ENCODE assay signal across 9 cellular contexts in the genomic region with DNA sequence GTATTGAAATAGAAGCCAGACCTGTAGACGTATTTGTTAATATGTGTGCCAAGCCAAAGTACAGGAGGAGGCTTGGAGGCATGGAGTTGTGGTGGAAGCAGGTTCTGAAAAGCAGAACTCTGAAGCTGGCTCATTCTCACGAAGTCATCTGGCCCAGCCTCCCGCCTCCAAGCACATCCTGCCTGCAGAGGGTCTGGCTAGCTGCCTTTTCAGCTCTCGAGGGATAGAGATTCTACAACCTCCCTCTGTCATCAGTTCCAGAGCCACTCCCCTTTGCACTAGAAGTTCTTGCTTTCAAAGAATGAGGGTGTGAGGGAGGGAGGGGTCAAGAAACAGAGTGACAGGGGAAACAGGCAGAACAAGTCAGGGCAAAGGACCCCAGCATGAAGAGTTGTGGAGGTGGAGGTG.
A peak's percentile ranks its signal among the peaks of the same experiment; 100 is the strongest.
DNase-seq lines count a peak whose midpoint lies in the region; ATAC-seq, FAIRE-seq and TF ChIP-seq lines count a peak whose summit lies in the region.
"Had no signal": no experiment of that assay in that cellular context is flagged by ENCODE, and none has a peak within 500 bp of the region (broad histone marks: within the 10 kb centered on the region; RNA-seq: fewer than 3 reads in every experiment).

No MANE protein-coding gene starts in this region.

- H3K36me3 Mint-ChIP-seq in astrocyte (ENCODE audit: low read depth, unreplicated experiment) = no peaks in the 10 kb centered on the region
- peaks cover 0 to 4% of the 10 kb centered on the region in 2 donors for H3K36me3 Mint-ChIP-seq in CD4-positive, alpha-beta memory T cell

- POLR2A ChIA-PET in CD4-positive, alpha-beta memory T cell (lab: Charles Lee; ENCODE audit: partially characterized antibody) = no interaction called here

- ATAC-seq in HG02852 (IDR thresholded peaks at IDR 0.05; ENCODE audit: unreplicated experiment) (peak; percentile 65), left lung (peak; percentile 84), aorta (ENCODE audit: low FRiP score) (peak; percentile 74), GM21526 (IDR thresholded peaks at IDR 0.05; ENCODE audit: low FRiP score, unreplicated experiment) (no peak)

- H3K9me3 Mint-ChIP-seq in astrocyte (ENCODE audit: unreplicated experiment) = no peaks in the 10 kb centered on the region
- H3K9me3 Mint-ChIP-seq in CD4-positive, alpha-beta memory T cell = no peaks in the 10 kb centered on the region
- H3K9me3 Mint-ChIP-seq: T-helper 1 cell treated with Interleukin-12 subunit alpha and Interleukin-12 subunit beta and Interleukin-4 antibody, amounts not matched to agents 30 μg/mL and 1 μg/mL, for 36 hours had no signal

- H4K20me1 ChIP-seq in astrocyte (ENCODE audit: insufficient read depth, low read length) = no peaks in the 10 kb centered on the region

- CTCF ChIA-PET in CD4-positive, alpha-beta memory T cell (lab: Charles Lee; ENCODE audit: partially characterized antibody) = no interaction called here

- 2% methylated on average over 3 to 4 of the region's 4 CpGs for WGBS in aorta, 2 donors

- H3K4me2 ChIP-seq in astrocyte (ENCODE audit: low read length) = no peak overlapping the region

- H3K9me3 ChIP-seq in astrocyte (ENCODE audit: insufficient read depth, low read depth, low read length) (no peaks in the 10 kb centered on the region), left lung (no peaks in the 10 kb centered on the region), aorta (ENCODE audit: control insufficient read depth, low read length) (no peaks in the 10 kb centered on the region)
- H3K9me3 ChIP-seq in CD4-positive, alpha-beta memory T cell (ENCODE audit: control insufficient read depth in 1 of 2, low read length in 2 of 2) = no peaks in the 10 kb centered on the region

- peak; percentile 8 for DNase-seq in NCI-H1694 (lab: John Stamatoyannopoulos, UW)
- no peak for DNase-seq in NCI-H1694 treated with DMSO at 0.1 percent for 48 hours (lab: John Stamatoyannopoulos, UW)
- peak; percentile 58 for DNase-seq in astrocyte (ENCODE audit: low read depth)
- DNase-seq in left lung = peak in 1 of 2 donors; percentile 53
- peak in 1 of 2 donors; percentile 85 for DNase-seq in aorta
- DNase-seq in CD4-positive, alpha-beta memory T cell = no peak

- no peaks in the 10 kb centered on the region for H3K4me1 ChIP-seq in astrocyte (ENCODE audit: insufficient read depth, low read length)
- no peaks in the 10 kb centered on the region for H3K4me1 ChIP-seq in left lung
- H3K4me1 ChIP-seq in aorta (ENCODE audit: control insufficient read depth in 1 of 2, insufficient read depth in 2 of 2, low read length in 2 of 2) = peaks cover 0 to 4% of the 10 kb centered on the region in 2 donors
- H3K4me1 ChIP-seq in CD4-positive, alpha-beta memory T cell (ENCODE audit: insufficient read depth, low read length) = no peaks in the 10 kb centered on the region

- intact Hi-C loops in left lung (cut with DNase I) = no loop called here
- intact Hi-C loops in aorta (cut with DNase I) = no loop called here
- intact Hi-C loops in CD4-positive, alpha-beta memory T cell (cut with micrococcal nuclease) = no loop called here

- H3K4me3 Mint-ChIP-seq in astrocyte (ENCODE audit: unreplicated experiment) = no peak overlapping the region
- no peak overlapping the region for H3K4me3 Mint-ChIP-seq in CD4-positive, alpha-beta memory T cell
- H3K4me3 Mint-ChIP-seq: T-helper 1 cell treated with Interleukin-12 subunit alpha and Interleukin-12 subunit beta and Interleukin-4 antibody, amounts not matched to agents 30 μg/mL and 1 μg/mL, for 36 hours had no signal

- TF ChIP-seq CTCF in astrocyte (IDR thresholded peaks at IDR 0.05; ENCODE audit: insufficient read depth, low read depth, low read length) = no peak
- TF ChIP-seq CTCF in left lung (IDR thresholded peaks at IDR 0.05) = no peak

- H3K4me3 ChIP-seq in astrocyte (ENCODE audit: insufficient read depth, low read depth, low read length) = no peak overlapping the region
- H3K4me3 ChIP-seq in left lung = no peak overlapping the region
- H3K4me3 ChIP-seq in aorta (ENCODE audit: low read length in 2 of 2) = no peak overlapping the region
- H3K4me3 ChIP-seq in CD4-positive, alpha-beta memory T cell (ENCODE audit: low read length in 2 of 2) = no peak overlapping the region

- H3K79me2 ChIP-seq in astrocyte (ENCODE audit: insufficient read depth, low read length) = no peaks in the 10 kb centered on the region

- no peak for FAIRE-seq in astrocyte (lab: Jason Lieb, UNC)

- H3K27me3 Mint-ChIP-seq in astrocyte (ENCODE audit: low read depth, unreplicated experiment) = peaks cover 11% of the 10 kb centered on the region
- H3K27me3 Mint-ChIP-seq in CD4-positive, alpha-beta memory T cell = no peaks in the 10 kb centered on the region

- H3K27ac Mint-ChIP-seq in astrocyte (ENCODE audit: unreplicated experiment) = no peak overlapping the region
- H3K27ac Mint-ChIP-seq in CD4-positive, alpha-beta memory T cell = peak overlapping the region in 1 of 7 donors; percentile 26
- H3K27ac Mint-ChIP-seq: T-helper 1 cell treated with Interleukin-12 subunit alpha and Interleukin-12 subunit beta and Interleukin-4 antibody, amounts not matched to agents 30 μg/mL and 1 μg/mL, for 36 hours had no signal

- no peak overlapping the region for H3K27ac ChIP-seq in astrocyte (ENCODE audit: low read depth, low read length)
- no peak overlapping the region for H3K27ac ChIP-seq in left lung
- H3K27ac ChIP-seq in aorta (ENCODE audit: low read depth in 1 of 2, low read length in 2 of 2) = no peak overlapping the region
- H3K27ac ChIP-seq in CD4-positive, alpha-beta memory T cell (ENCODE audit: low read depth, low read length) = no peak overlapping the region

- no peak overlapping the region for H3K9ac ChIP-seq in astrocyte (ENCODE audit: low read length)

- no peak overlapping the region for H2AFZ ChIP-seq in astrocyte (ENCODE audit: low read depth, low read length)

- H3K27me3 ChIP-seq in astrocyte (ENCODE audit: insufficient read depth, low read length) (peaks cover 3% of the 10 kb centered on the region), left lung (no peaks in the 10 kb centered on the region), aorta (ENCODE audit: control insufficient read depth in 1 of 2, insufficient read depth in 2 of 2, low read length in 1 of 2) (peaks cover 0 to 1% of the 10 kb centered on the region in 2 donors)
- H3K27me3 ChIP-seq in CD4-positive, alpha-beta memory T cell (ENCODE audit: insufficient read depth, low read length) = no peaks in the 10 kb centered on the region

- no peaks in the 10 kb centered on the region for H3K36me3 ChIP-seq in astrocyte (ENCODE audit: insufficient read depth, low read length)
- H3K36me3 ChIP-seq in left lung = peaks cover 0 to 5% of the 10 kb centered on the region in 2 donors
- no peaks in the 10 kb centered on the region for H3K36me3 ChIP-seq in aorta (ENCODE audit: control insufficient read depth in 1 of 2, insufficient read depth in 2 of 2, low read length in 1 of 2)
- no peaks in the 10 kb centered on the region for H3K36me3 ChIP-seq in CD4-positive, alpha-beta memory T cell (ENCODE audit: insufficient read depth, low read length)

- H3K4me1 Mint-ChIP-seq in astrocyte (ENCODE audit: low read depth, unreplicated experiment) = peaks cover 23% of the 10 kb centered on the region
- peaks cover 5 to 15% (median 10%) of the 10 kb centered on the region in 4 donors for H3K4me1 Mint-ChIP-seq in CD4-positive, alpha-beta memory T cell

Comparison
In these comparisons a context has a peak if more than half of its experiments do, and no peak if none do; other contexts are left out.
1. DNase-seq: peak in NCI-H1694 (single experiment) and astrocyte (single experiment); none in NCI-H1694 treated with DMSO at 0.1 percent for 48 hours (single experiment) and CD4-positive, alpha-beta memory T cell (0 of 5).